In the genomic region with DNA sequence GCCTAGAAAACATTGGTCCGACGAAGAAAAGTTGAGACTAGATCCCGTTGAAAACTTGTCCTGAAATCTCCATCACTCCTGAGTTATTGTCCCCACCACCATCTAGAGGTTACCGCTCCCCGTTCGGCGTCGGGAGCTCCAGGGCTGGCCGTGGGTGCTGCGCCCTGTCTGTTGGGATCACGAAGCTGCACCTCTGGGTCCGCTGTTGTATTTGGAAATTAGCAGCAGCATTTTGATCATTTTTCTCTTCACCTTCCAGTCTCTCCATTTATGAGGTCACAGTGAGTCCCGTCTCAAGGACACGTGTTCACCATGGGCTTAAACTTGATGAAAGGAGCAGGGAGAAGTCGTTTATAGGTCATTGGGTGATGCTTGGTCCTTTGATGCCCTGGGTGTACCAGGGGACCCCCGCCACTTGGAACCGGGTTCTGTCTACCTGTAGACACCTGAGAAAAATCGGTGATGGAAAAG, we compare ENCODE assay signal across 9 cellular contexts. TPM values are rescaled to one million over a fixed set of nuclear protein-coding genes. Genes with fewer than 3 reads are reported as not detected.
DNase-seq lines count a peak whose midpoint lies in the region; ATAC-seq, FAIRE-seq and TF ChIP-seq lines count a peak whose summit lies in the region.
"Had no signal": no experiment of that assay in that cellular context is flagged by ENCODE, and none has a peak within 500 bp of the region (broad histone marks: within the 10 kb centered on the region; RNA-seq: fewer than 3 reads in every experiment).

No MANE protein-coding gene starts in this region.

- no peak for TF ChIP-seq POLR2A in K562 (conservative IDR thresholded peaks at IDR 0.05)

- peaks cover 27% of the 10 kb centered on the region for H3K4me1 Mint-ChIP-seq in memory B cell

- peak overlapping the region; percentile 82 for H3K4me3 ChIP-seq in K562

- TF ChIP-seq EP300 in K562 (IDR thresholded peaks at IDR 0.05; ENCODE audit: low read length): no peak

- H3K4me1 ChIP-seq in K562 (replicated peaks in 1 of 2; ENCODE audit: control insufficient read depth in 2 of 2, insufficient read depth in 2 of 2, low read length in 2 of 2): peaks cover 11 to 24% of the 10 kb centered on the region in 2 experiments

- ATAC-seq in K562 (no peak), memory B cell (ENCODE audit: low read depth) (no peak)

- H3K4me3 Mint-ChIP-seq in memory B cell: peak overlapping the region; percentile 86

- peaks cover 38% of the 10 kb centered on the region for H3K36me3 ChIP-seq in K562 (ENCODE audit: control insufficient read depth, insufficient read depth, low read length)

- H3K4me2 ChIP-seq in K562 (ENCODE audit: insufficient read depth, low read length): peak overlapping the region; percentile 83

- no peaks in the 10 kb centered on the region for H3K27me3 ChIP-seq in K562 (ENCODE audit: control insufficient read depth in 2 of 2, insufficient read depth in 2 of 2, low read length in 2 of 2)

- H2AFZ ChIP-seq in K562 (ENCODE audit: low read depth, low read length): peak overlapping the region; percentile 19; the same call in 1 of the 2 replicates

- TF ChIP-seq CTCF in 22Rv1 (IDR thresholded peaks at IDR 0.05): no peak
- TF ChIP-seq CTCF in K562 (IDR thresholded peaks at IDR 0.05 in 2 of 3, conservative IDR thresholded peaks at IDR 0.05 in 1 of 3; ENCODE audit: insufficient read depth in 2 of 3, low read depth in 1 of 3, low read length in 3 of 3): no peak

- CTCF ChIA-PET in HEK293T (lab: Yijun Ruan, JAX): interaction anchor here (0.9 kb wide), 1 partner anchor 13 kb away, joined by 3 read pairs; no protein-coding TSS in a partner anchor
- CTCF ChIA-PET in K562 (lab: Yijun Ruan, JAX; ENCODE audit: low intra/inter-chr PET ratio): no interaction called here

- in situ Hi-C loops in K562 (cut with MboI): no loop called here

- BruUV-seq in K562 (replicated peaks; lab: Mats Ljungman, UMichigan): no TSS peak

- H3K27me3 Mint-ChIP-seq in memory B cell: no peaks in the 10 kb centered on the region

- intact Hi-C loops in K562 (cut with micrococcal nuclease): loop anchor here (5.0 to 10.0 kb wide), 2 partner anchors 297 to 771 kb away; partner anchors contain the start of genes CISH and MAPKAPK3

- H3K9me3 ChIP-seq in K562 (replicated peaks; ENCODE audit: control insufficient read depth, insufficient read depth, low read depth, low read length): no peaks in the 10 kb centered on the region

- DNase-seq in HEK293T (ENCODE audit: extremely low spot score) (no peak), K562 (ENCODE audit: extremely low read depth in 1 of 4, low spot score in 3 of 4) (no peak), memory B cell (ENCODE audit: low spot score in 2 of 2) (no peak), ureter (ENCODE audit: low spot score) (peak; percentile 49), LoVo (ENCODE audit: low spot score) (no peak), COR-L47 (lab: John Stamatoyannopoulos, UW) (no peak)
- DNase-seq in stimulated activated CD4-positive, alpha-beta T cell treated with anti-CD3 and anti-CD28 coated beads, Interleukin-2, amount 100 ng/mL, for 24 hours: no peak

- peaks cover 37% of the 10 kb centered on the region for H3K79me2 ChIP-seq in K562 (ENCODE audit: control insufficient read depth, insufficient read depth, low read length)

- POLR2A ChIA-PET in HEK293T (lab: Yijun Ruan, JAX) (interaction anchor here (1.0 to 2.5 kb wide), 7 partner anchors 9 to 713 kb away, joined by 4 to 10 read pairs (median 6); partner anchors contain the start of gene DCAF1), K562 (lab: Yijun Ruan, JAX) (interaction anchor here (0.5 to 1.0 kb wide), 4 partner anchors 10 to 402 kb away, joined by 3 to 5 read pairs (median 3); no protein-coding TSS in a partner anchor)

- peaks cover 14% of the 10 kb centered on the region for H3K9me1 ChIP-seq in K562 (ENCODE audit: control insufficient read depth, insufficient read depth, low read length)

- no peaks in the 10 kb centered on the region for H3K9me3 Mint-ChIP-seq in memory B cell

- WGBS in K562 (ENCODE audit: insufficient coverage, low coverage, missing lambda C conversion rate): 2% methylated on average over 18 of the region's 18 CpGs

- H3K9ac ChIP-seq in K562 (ENCODE audit: insufficient read depth in 1 of 2, low read depth in 2 of 2, low read length in 2 of 2): peak overlapping the region; percentile 78 to 91

- H3K36me3 Mint-ChIP-seq in memory B cell: peaks cover 11% of the 10 kb centered on the region

- H4K20me1 ChIP-seq in K562 (replicated peaks; ENCODE audit: control insufficient read depth, insufficient read depth, low read length): peaks cover 14% of the 10 kb centered on the region; the same call in 1 of the 2 replicates

- peak overlapping the region; percentile 88 for H3K27ac Mint-ChIP-seq in memory B cell

- no peak for TF ChIP-seq RAD21 in K562 (CRISPR knock-in tag; conservative IDR thresholded peaks at IDR 0.05 in 1 of 2, IDR thresholded peaks at IDR 0.05 in 1 of 2)

- no peak for FAIRE-seq in K562 (lab: Jason Lieb, UNC)
- FAIRE-seq: islet of Langerhans had no signal

- H3K27ac ChIP-seq in 22Rv1: peak overlapping the region; percentile 89
- peak overlapping the region; percentile 68 for H3K27ac ChIP-seq in K562 (ENCODE audit: extremely low read depth, low read depth, low read length)

TF ChIP-seq in HEK293T, 16 proteins besides CTCF, POLR2A, EP300 and RAD21 (continues in another document):
- peak; percentile 74 for TF ChIP-seq L3MBTL2 (conservative IDR thresholded peaks at IDR 0.05)
- no peak for TF ChIP-seq SP1 (IDR thresholded peaks at IDR 0.05)
- no peak for TF ChIP-seq SUZ12 (IDR thresholded peaks at IDR 0.05)
- no peak for TF ChIP-seq LEF1 (IDR thresholded peaks at IDR 0.05; ENCODE audit: borderline replicate concordance)
- TF ChIP-seq HDGF (IDR thresholded peaks at IDR 0.05; ENCODE audit: borderline replicate concordance): no peak
- TF ChIP-seq FOXM1 (IDR thresholded peaks at IDR 0.05; ENCODE audit: borderline replicate concordance): no peak

TF ChIP-seq in K562, 482 proteins besides CTCF, POLR2A, EP300 and RAD21 (continues in another document):
- TF ChIP-seq KDM5B (IDR thresholded peaks at IDR 0.05; ENCODE audit: insufficient replicate concordance, low read depth, low read length) (peak; percentile 47), MNT (conservative IDR thresholded peaks at IDR 0.05) (0 out of 4 replicates have a peak, but pooled peaks of 1 of the 2 experiments have one; percentile 14)

RNA-seq across cellular contexts. Expression of gene MANF, which starts 0.6 kb away (rescaled TPM):
- total RNA-seq in K562 (2011; cell fraction: chromatin; rRNA removed; ENCODE audit: low replicate concordance): 46.5 and 57.2 TPM in 2 replicates
- 51.5 and 54.2 TPM in 2 replicates for total RNA-seq in K562 (2011; cell fraction: nucleolus; rRNA removed)
- total RNA-seq in K562 (2011; cell fraction: nucleoplasm; rRNA removed): 62.5 and 67.3 TPM in 2 replicates
- 41.7 and 58.5 TPM in 2 replicates for total RNA-seq in K562 (2014; rRNA removed)
- total RNA-seq in K562 (2014; rRNA removed; fragmentation: Illumina TruSeq; extraction: Trizol): 44.9 and 50.8 TPM in 2 replicates
- 41.1 and 42.3 TPM in 2 replicates for total RNA-seq in K562 (2015; rRNA removed; fragmentation: Illumina TruSeq; extraction: Trizol)
- total RNA-seq in K562 (2021): 39.3 and 49.9 TPM in 2 replicates
- 44.2 and 47.7 TPM in 2 replicates for polyA plus RNA-seq in K562 (2011; rRNA removed)
- polyA plus RNA-seq in K562 (2011; cell fraction: cytosol; rRNA removed): 14.5 and 32.1 TPM in 2 replicates
- polyA plus RNA-seq in K562 (2011; cell fraction: nucleus; rRNA removed): 8.8 and 18.7 TPM in 2 replicates
- polyA plus RNA-seq in K562 (2012): 48.2 and 67.8 TPM in 2 replicates
- 51.3 and 52.7 TPM in 2 replicates for polyA plus RNA-seq in K562 (2014; fragmentation: Illumina TruSeq; extraction: Trizol)
- 1 to 10 TPM; 6.5 to 7.1 TPM for polyA plus RNA-seq in K562 (2014; fragmentation: Nextera tagmentation; extraction: Ambion mirVana)
- 46.7 and 53.5 TPM in 2 replicates for polyA plus RNA-seq in K562 (2014; rRNA removed)
- 24.2 and 33.3 TPM in 2 replicates for polyA minus RNA-seq in K562 (2011; rRNA and poly(A)+ RNA removed)
- polyA minus RNA-seq in K562 (2011; cell fraction: cytosol; rRNA and poly(A)+ RNA removed): 9.8 and 17.6 TPM in 2 replicates
- polyA minus RNA-seq in K562 (2011; cell fraction: nucleus; rRNA and poly(A)+ RNA removed): 4.2 and 10.3 TPM in 2 replicates
- total RNA-seq in ureter: 90.4 TPM

RNA-seq across cellular contexts. Expression of gene RBM15B, which starts 5.4 kb away (rescaled TPM):
- 7.2 and 16.3 TPM in 2 replicates for total RNA-seq in K562 (2011; cell fraction: chromatin; rRNA removed; ENCODE audit: low replicate concordance)
- total RNA-seq in K562 (2011; cell fraction: nucleolus; rRNA removed): 13.6 and 16.7 TPM in 2 replicates
- 11.9 and 13.1 TPM in 2 replicates for total RNA-seq in K562 (2011; cell fraction: nucleoplasm; rRNA removed)
- 14.6 and 19.4 TPM in 2 replicates for total RNA-seq in K562 (2014; rRNA removed)
- 8.1 and 8.8 TPM in 2 replicates for total RNA-seq in K562 (2014; rRNA removed; fragmentation: Illumina TruSeq; extraction: Trizol)
- 13.4 and 13.9 TPM in 2 replicates for total RNA-seq in K562 (2015; rRNA removed; fragmentation: Illumina TruSeq; extraction: Trizol)
- 20.7 and 21.0 TPM in 2 replicates for total RNA-seq in K562 (2021)
- 4.7 and 6.8 TPM in 2 replicates for polyA plus RNA-seq in K562 (2011; rRNA removed)
- 6.4 and 10.4 TPM in 2 replicates for polyA plus RNA-seq in K562 (2011; cell fraction: cytosol; rRNA removed)
- 4.3 and 6.1 TPM in 2 replicates for polyA plus RNA-seq in K562 (2011; cell fraction: nucleus; rRNA removed)
- 10.9 and 12.3 TPM in 2 replicates for polyA plus RNA-seq in K562 (2012)
- 13.6 and 13.7 TPM in 2 replicates for polyA plus RNA-seq in K562 (2014; fragmentation: Illumina TruSeq; extraction: Trizol)
- polyA plus RNA-seq in K562 (2014; fragmentation: Nextera tagmentation; extraction: Ambion mirVana): 1 to 10 TPM; 1.8 to 1.9 TPM
- polyA plus RNA-seq in K562 (2014; rRNA removed): 10.5 and 12.2 TPM in 2 replicates
- polyA minus RNA-seq in K562 (2011; rRNA and poly(A)+ RNA removed): 7.6 and 11.9 TPM in 2 replicates
- polyA minus RNA-seq in K562 (2011; cell fraction: cytosol; rRNA and poly(A)+ RNA removed): 8.6 and 9.6 TPM in 2 replicates
- 10.5 and 13.3 TPM in 2 replicates for polyA minus RNA-seq in K562 (2011; cell fraction: nucleus; rRNA and poly(A)+ RNA removed)
- total RNA-seq in ureter: 34.3 TPM
